In the genomic region with DNA sequence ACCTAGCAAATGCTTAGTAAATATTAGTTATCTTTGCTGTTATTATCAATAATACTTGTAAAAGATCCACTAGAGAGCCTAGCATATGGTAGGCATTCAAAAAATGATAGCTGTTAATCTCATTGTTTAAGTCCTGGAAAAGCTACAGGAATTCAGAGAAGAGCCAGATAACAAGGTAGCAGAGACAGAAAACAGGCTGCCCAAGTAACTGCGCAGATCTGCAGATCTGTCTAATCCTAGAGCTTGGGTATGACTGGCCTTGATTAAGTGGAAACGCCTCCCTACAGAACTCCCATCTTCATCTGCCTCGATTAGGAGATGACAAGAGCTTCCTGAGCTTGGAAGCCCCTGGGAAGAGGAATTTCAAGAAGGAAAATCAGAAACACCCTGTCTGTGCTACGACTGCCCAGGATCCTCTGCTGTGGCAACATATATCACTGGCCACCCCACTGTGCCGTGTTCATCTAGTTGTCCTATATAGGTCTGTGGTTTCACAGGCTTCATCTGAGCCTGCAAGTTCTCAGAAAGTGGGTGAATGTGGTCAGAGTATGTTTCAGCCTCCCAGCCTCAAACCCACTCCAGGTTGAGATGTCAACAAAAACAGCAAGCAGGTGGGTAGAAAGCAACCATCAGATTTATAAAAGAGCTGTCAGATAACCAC, we compare ENCODE assay signal across 11 cellular contexts.
DNase-seq lines count a peak whose midpoint lies in the region; ATAC-seq and TF ChIP-seq lines count a peak whose summit lies in the region.
"Had no signal": no experiment of that assay in that cellular context is flagged by ENCODE, and none has a peak within 500 bp of the region (broad histone marks: within the 10 kb centered on the region; RNA-seq: fewer than 3 reads in every experiment).

No MANE protein-coding gene starts in this region.

- no peaks in the 10 kb centered on the region for H3K27me3 Mint-ChIP-seq in activated T-helper 17 cell treated with anti-CD3 and anti-CD28 coated beads, Interleukin-2, amount 50 U/mL, for 72 hours

- 81 to 82% methylated on average over 5 of the region's 5 CpGs for WGBS in thyroid gland, 2 donors

- H3K36me3 Mint-ChIP-seq in activated T-helper 17 cell treated with anti-CD3 and anti-CD28 coated beads, Interleukin-2, amount 50 U/mL, for 72 hours (ENCODE audit: low read depth): no peaks in the 10 kb centered on the region

- H3K4me3 ChIP-seq in thyroid gland (replicated peaks in 1 of 3): no peak overlapping the region
- H3K4me3 ChIP-seq: uterus had no signal

- H3K27ac ChIP-seq in thyroid gland: no peak overlapping the region
- H3K27ac ChIP-seq: uterus had no signal

- H3K4me1 ChIP-seq in thyroid gland: no peaks in the 10 kb centered on the region
- H3K4me1 ChIP-seq: uterus had no signal

- no peaks in the 10 kb centered on the region for H3K27me3 ChIP-seq in thyroid gland
- H3K27me3 ChIP-seq: uterus had no signal

- no peak for TF ChIP-seq CTCF in thyroid gland (IDR thresholded peaks at IDR 0.05)

- intact Hi-C loops in thyroid gland (cut with DNase I): no loop called here

- peak overlapping the region; percentile 53 for H3K4me3 Mint-ChIP-seq in activated T-helper 17 cell treated with anti-CD3 and anti-CD28 coated beads, Interleukin-2, amount 50 U/mL, for 72 hours

- no peaks in the 10 kb centered on the region for H3K9me3 Mint-ChIP-seq in activated T-helper 17 cell treated with anti-CD3 and anti-CD28 coated beads, Interleukin-2, amount 50 U/mL, for 72 hours

- H3K9me3 ChIP-seq in thyroid gland: no peaks in the 10 kb centered on the region
- H3K9me3 ChIP-seq: uterus had no signal

- ATAC-seq in GM18909 (IDR thresholded peaks at IDR 0.05; ENCODE audit: poor library complexity, unreplicated experiment) (peak; percentile 92), HG03039 (IDR thresholded peaks at IDR 0.05; ENCODE audit: unreplicated experiment) (peak; percentile 88)
- ATAC-seq in activated T-helper 17 cell treated with anti-CD3 and anti-CD28 coated beads, Interleukin-2, amount 50 U/mL, for 72 hours (replicated peaks): peak; percentile 95
- ATAC-seq: left colon had no signal

- H3K36me3 ChIP-seq in thyroid gland: no peaks in the 10 kb centered on the region
- H3K36me3 ChIP-seq: uterus had no signal

- H3K27ac Mint-ChIP-seq in activated T-helper 17 cell treated with anti-CD3 and anti-CD28 coated beads, Interleukin-2, amount 50 U/mL, for 72 hours: peak overlapping the region; percentile 51

- TF ChIP-seq POLR2A in thyroid gland (IDR thresholded peaks at IDR 0.05): no peak

- H3K4me1 Mint-ChIP-seq in activated T-helper 17 cell treated with anti-CD3 and anti-CD28 coated beads, Interleukin-2, amount 50 U/mL, for 72 hours: peaks cover 32% of the 10 kb centered on the region

- DNase-seq in ELF-1 (ENCODE audit: low read depth, low spot score) (peak; percentile 42), cerebellum (ENCODE audit: low spot score) (no peak), NCI-H1436 (lab: John Stamatoyannopoulos, UW) (no peak), GOT3 (lab: John Stamatoyannopoulos, UW) (no peak), thyroid gland (no peak)
- DNase-seq: left colon, NCI-H748 treated with DMSO at 0.1 percent for 48 hours, uterus had no signal
